17 cellular contexts compared by ENCODE assay signal in the genomic region with DNA sequence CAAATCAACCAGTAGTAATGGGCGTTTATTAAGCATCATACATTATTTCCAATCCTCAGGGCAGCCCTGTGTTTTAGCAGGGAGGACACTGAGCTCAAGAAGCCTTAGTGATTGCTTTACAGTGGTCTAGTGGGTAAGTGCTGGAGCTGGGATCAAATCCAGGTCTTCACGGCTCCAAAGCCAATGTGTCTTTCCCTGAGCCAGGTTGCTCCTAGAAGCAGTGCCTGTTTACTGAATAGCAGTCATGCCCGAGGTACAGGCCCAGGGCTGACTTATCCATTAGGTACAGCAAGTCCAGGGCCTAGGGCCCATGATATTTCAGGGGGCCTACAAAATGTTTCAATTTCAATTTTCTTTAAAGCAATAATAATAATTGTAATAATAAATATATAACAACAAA. TPM values are rescaled to one million over a fixed set of nuclear protein-coding genes. Genes with fewer than 3 reads are reported as not detected.
DNase-seq lines count a peak whose midpoint lies in the region; ATAC-seq, FAIRE-seq and TF ChIP-seq lines count a peak whose summit lies in the region.
"Had no signal": no experiment of that assay in that cellular context is flagged by ENCODE, and none has a peak within 500 bp of the region (broad histone marks: within the 10 kb centered on the region; RNA-seq: fewer than 3 reads in every experiment).

No MANE protein-coding gene starts in this region.

- intact Hi-C loops in GM12878 (cut with micrococcal nuclease; ENCODE audit: unreplicated experiment), result loop anchor here (10.0 kb wide), 1 partner anchor 162 kb away; no protein-coding TSS in a partner anchor

- FAIRE-seq in GM12878 (lab: Jason Lieb, UNC), result no peak
- FAIRE-seq: islet of Langerhans had no signal

- TF ChIP-seq RAD21 in GM12878 (IDR thresholded peaks at IDR 0.05; ENCODE audit: insufficient read depth, low read depth, low read length), result no peak

- H3K9me3 Mint-ChIP-seq in stimulated activated naive CD8-positive, alpha-beta T cell treated with anti-CD3 and anti-CD28 coated beads, Interleukin-15, amount 100 ng/mL, for 72 hours, result no peaks in the 10 kb centered on the region
- H3K9me3 Mint-ChIP-seq in immature natural killer cell, result no peaks in the 10 kb centered on the region
- H3K9me3 Mint-ChIP-seq: T-helper 1 cell treated with Interleukin-12 subunit alpha and Interleukin-12 subunit beta and Interleukin-4 antibody, amounts not matched to agents 30 μg/mL and 1 μg/mL, for 36 hours had no signal

- TF ChIP-seq CTCF in GM12878 (IDR thresholded peaks at IDR 0.05 in 2 of 3, conservative IDR thresholded peaks at IDR 0.05 in 1 of 3; ENCODE audit: control insufficient read depth in 2 of 3, extremely low read depth in 1 of 3, insufficient read depth in 1 of 3, low read depth in 3 of 3, low read length in 3 of 3), result no peak
- no peak for TF ChIP-seq CTCF in upper lobe of left lung (IDR thresholded peaks at IDR 0.05)

- H3K4me2 ChIP-seq in GM12878 (ENCODE audit: control insufficient read depth, insufficient read depth), result no peak overlapping the region; the same call in 1 of the 2 replicates

- RAD21 ChIA-PET in GM12878 (lab: Charles Lee; ENCODE audit: unreplicated experiment), result no interaction called here

- H3K27ac ChIP-seq in GM12878 (ENCODE audit: control insufficient read depth, insufficient read depth), result peak overlapping the region; percentile 78
- H3K27ac ChIP-seq in mesodermal cell (ENCODE audit: low read depth, low read length, severe bottlenecking), result peak overlapping the region; percentile 41
- peak overlapping the region in 3 of 4 donors; percentile 16 to 85 (median 69) for H3K27ac ChIP-seq in upper lobe of left lung
- H3K27ac ChIP-seq: breast epithelium had no signal

- peaks cover 8% of the 10 kb centered on the region for H3K4me1 ChIP-seq in GM12878 (ENCODE audit: control insufficient read depth, insufficient read depth, low read length)
- H3K4me1 ChIP-seq in mesodermal cell (ENCODE audit: control insufficient read depth, insufficient read depth, low read length, poor library complexity, severe bottlenecking), result peaks cover 21% of the 10 kb centered on the region
- H3K4me1 ChIP-seq in upper lobe of left lung, result peaks cover 2 to 21% (median 12%) of the 10 kb centered on the region in 4 donors
- H3K4me1 ChIP-seq: breast epithelium had no signal

- WGBS in GM12878 (ENCODE audit: insufficient coverage, insufficient replicate concordance, low lambda C conversion rate, missing lambda C conversion rate), result 37% methylated on average over 3 of the region's 3 CpGs
- WGBS in mesodermal cell (ENCODE audit: insufficient coverage in 2 of 2), 2 experiments, result 89 to 90% methylated on average over 1 to 2 of the region's 3 CpGs
- 61 to 100% methylated on average over 2 to 3 of the region's 3 CpGs for WGBS in upper lobe of left lung, 2 donors

- TF ChIP-seq POLR2A in GM12878 (IDR thresholded peaks at IDR 0.05; ENCODE audit: low read depth, low read length) (no peak), upper lobe of left lung (IDR thresholded peaks at IDR 0.05) (no peak)

- POLR2A ChIA-PET in GM12878 (lab: Charles Lee), result no interaction called here

- H3K27me3 Mint-ChIP-seq in stimulated activated naive CD8-positive, alpha-beta T cell treated with anti-CD3 and anti-CD28 coated beads, Interleukin-15, amount 100 ng/mL, for 72 hours, result no peaks in the 10 kb centered on the region
- peaks cover 0 to 4% (median 2%) of the 10 kb centered on the region in 3 donors for H3K27me3 Mint-ChIP-seq in immature natural killer cell (ENCODE audit: low read depth in 3 of 3)

- in situ Hi-C loops in GM12878 (cut with MboI), result no loop called here

- H3K9ac ChIP-seq in GM12878 (ENCODE audit: control insufficient read depth, insufficient read depth, low read length), result no peak overlapping the region

- TF ChIP-seq EP300 in GM12878 (IDR thresholded peaks at IDR 0.05; ENCODE audit: borderline replicate concordance in 1 of 2, control insufficient read depth in 1 of 2, low read depth in 2 of 2, low read length in 2 of 2), result no peak
- TF ChIP-seq EP300 in upper lobe of left lung (IDR thresholded peaks at IDR 0.05), result no peak

- H4K20me1 ChIP-seq in GM12878 (ENCODE audit: control insufficient read depth, insufficient read depth), result no peaks in the 10 kb centered on the region

- no peak overlapping the region for H3K4me3 Mint-ChIP-seq in stimulated activated naive CD8-positive, alpha-beta T cell treated with anti-CD3 and anti-CD28 coated beads, Interleukin-15, amount 100 ng/mL, for 72 hours
- no peak overlapping the region for H3K4me3 Mint-ChIP-seq in immature natural killer cell
- H3K4me3 Mint-ChIP-seq: T-helper 1 cell treated with Interleukin-12 subunit alpha and Interleukin-12 subunit beta and Interleukin-4 antibody, amounts not matched to agents 30 μg/mL and 1 μg/mL, for 36 hours had no signal

- SMC1A ChIA-PET in GM12878 (lab: Charles Lee; ENCODE audit: uncharacterized antibody, unreplicated experiment), result interaction anchor here (1.1 kb wide), 1 partner anchor 73 kb away, joined by 4 read pairs; no protein-coding TSS in a partner anchor

- no peaks in the 10 kb centered on the region for H3K36me3 Mint-ChIP-seq in immature natural killer cell

- DNase-seq in stimulated activated naive CD8-positive, alpha-beta T cell treated with anti-CD3 and anti-CD28 coated beads, Interleukin-15, amount 100 ng/mL, for 72 hours, result no peak
- no peak for DNase-seq in stimulated activated naive CD8-positive, alpha-beta T cell treated with anti-CD3 and anti-CD28 coated beads, Interleukin-15, Interleukin-2, amounts not matched to agents 100 U/mL and 50 U/mL, for 24 hours
- DNase-seq in GM12878 (ENCODE audit: low read depth, low spot score) (no peak), upper lobe of left lung (no peak), NOMO-1 (lab: John Stamatoyannopoulos, UW; ENCODE audit: unreplicated experiment in 2 of 2) (no peak), immature natural killer cell (no peak)
- no peak for DNase-seq in activated CD8-positive, alpha-beta memory T cell treated with anti-CD3 and anti-CD28 coated beads, Interleukin-2, amount 50 U/mL, for 48 hours
- DNase-seq: activated T-cell treated with anti-CD3 and anti-CD28 coated beads for 4 hours; IMR-90; midbrain; NCI-H2029; nucleus accumbens; stimulated activated CD4-positive, alpha-beta T cell treated with anti-CD3 and anti-CD28 coated beads, Interleukin-2, amount 100 ng/mL, for 48 hours had no signal

- H3K9me3 ChIP-seq in GM12878 (replicated peaks; ENCODE audit: control insufficient read depth, insufficient read depth, low read length), result no peaks in the 10 kb centered on the region
- H3K9me3 ChIP-seq in mesodermal cell (ENCODE audit: control insufficient read depth, low read length), result no peaks in the 10 kb centered on the region
- H3K9me3 ChIP-seq in upper lobe of left lung, result no peaks in the 10 kb centered on the region
- H3K9me3 ChIP-seq: breast epithelium had no signal

- CTCF ChIA-PET in GM12878 (lab: Yijun Ruan, JAX), result interaction anchor here (1.2 kb wide), 1 partner anchor 9 kb away, joined by 3 read pairs; no protein-coding TSS in a partner anchor

- H3K36me3 ChIP-seq in GM12878 (ENCODE audit: control insufficient read depth in 2 of 2, insufficient read depth in 2 of 2, low read length in 1 of 2), result no peaks in the 10 kb centered on the region
- no peaks in the 10 kb centered on the region for H3K36me3 ChIP-seq in mesodermal cell (ENCODE audit: control insufficient read depth, insufficient read depth, low read length)
- H3K36me3 ChIP-seq in upper lobe of left lung, result no peaks in the 10 kb centered on the region
- H3K36me3 ChIP-seq: breast epithelium had no signal

- H3K4me1 Mint-ChIP-seq in stimulated activated naive CD8-positive, alpha-beta T cell treated with anti-CD3 and anti-CD28 coated beads, Interleukin-15, amount 100 ng/mL, for 72 hours, result peaks cover 12% of the 10 kb centered on the region
- no peaks in the 10 kb centered on the region for H3K4me1 Mint-ChIP-seq in immature natural killer cell

- H3K27me3 ChIP-seq in GM12878 (replicated peaks in 1 of 2; ENCODE audit: control insufficient read depth in 2 of 2, insufficient read depth in 2 of 2, low read length in 1 of 2) (no peaks in the 10 kb centered on the region), upper lobe of left lung (no peaks in the 10 kb centered on the region)
- H3K27me3 ChIP-seq: breast epithelium had no signal

- BruUV-seq in GM12878 (replicated peaks; lab: Mats Ljungman, UMichigan), result no TSS peak

- H3K4me3 ChIP-seq in GM12878 (no peak overlapping the region), mesodermal cell (ENCODE audit: extremely low read depth, insufficient read depth, low read length, poor library complexity, severe bottlenecking) (no peak overlapping the region), upper lobe of left lung (no peak overlapping the region)
- H3K4me3 ChIP-seq: breast epithelium had no signal

- no peaks in the 10 kb centered on the region for H3K79me2 ChIP-seq in GM12878 (ENCODE audit: control insufficient read depth, insufficient read depth, low read length)

- peak overlapping the region; percentile 38 to 66 for H3K27ac Mint-ChIP-seq in stimulated activated naive CD8-positive, alpha-beta T cell treated with anti-CD3 and anti-CD28 coated beads, Interleukin-15, amount 100 ng/mL, for 72 hours
- no peak overlapping the region for H3K27ac Mint-ChIP-seq in immature natural killer cell

- peak overlapping the region; percentile 91 for H2AFZ ChIP-seq in GM12878 (ENCODE audit: control insufficient read depth, low read depth, low read length)

- no peak for ATAC-seq in stimulated activated naive CD8-positive, alpha-beta T cell treated with anti-CD3 and anti-CD28 coated beads, Interleukin-15, amount 100 ng/mL, for 72 hours
- no peak for ATAC-seq in stimulated activated naive CD8-positive, alpha-beta T cell treated with anti-CD3 and anti-CD28 coated beads, Interleukin-15, Interleukin-2, amounts not matched to agents 100 U/mL and 50 U/mL, for 24 hours
- ATAC-seq in GM12878 (peak; percentile 37; the same call in 2 of the 3 replicates), upper lobe of left lung (ENCODE audit: low FRiP score in 2 of 2) (no peak)

RNA-seq across cellular contexts. Expression of a gene that starts 9.6 kb away (rescaled TPM):
- 0.20 and 0.46 TPM in 2 replicates for total RNA-seq in GM12878 (2013; cell fraction: nucleolus; rRNA removed)
- total RNA-seq in GM12878 (2014; rRNA removed) (under 0.01 TPM in 2 replicates), GM12878 (2014; rRNA removed; fragmentation: Illumina TruSeq; extraction: Trizol) (not detected in 2 replicates), GM12878 (2021) (0.10 and 0.16 TPM in 2 replicates), upper lobe of left lung (100 to 1,000 TPM in 3 of 6 donors, 10 to 100 TPM in 3; 76.6 to 377 (median 102) TPM)
- not detected for polyA plus RNA-seq in GM12878 (2011; ENCODE audit: low read depth)
- polyA plus RNA-seq in GM12878 (2011; rRNA removed) (0.03 and 0.06 TPM in 2 replicates), GM12878 (2014; fragmentation: Illumina TruSeq; extraction: Trizol) (not detected in 2 replicates), GM12878 (2014; fragmentation: Nextera tagmentation; extraction: Ambion mirVana) (not detected), GM12878 (2014; rRNA removed) (not detected in 2 replicates), GM12878 (2016; fragmentation: Nextera tagmentation; extraction: Ambion mirVana) (not detected), immature natural killer cell (not detected)
- 0.01 and 0.02 TPM in 2 replicates for polyA plus RNA-seq in GM12878 (2011; cell fraction: cytosol; rRNA removed)
- polyA plus RNA-seq in GM12878 (2011; cell fraction: nucleus; rRNA removed), result 0.28 and 0.32 TPM in 2 replicates
- not detected in 2 replicates for polyA plus RNA-seq in GM12878 (2012)
- 0.05 TPM in 1 of 2 replicates, not detected in the other for polyA minus RNA-seq in GM12878 (2011; rRNA and poly(A)+ RNA removed)
- 2.4 and 5.1 TPM in 2 replicates for polyA minus RNA-seq in GM12878 (2011; cell fraction: cytosol; rRNA and poly(A)+ RNA removed)
- polyA minus RNA-seq in GM12878 (2011; cell fraction: nucleus; rRNA and poly(A)+ RNA removed), result 0.12 and 0.67 TPM in 2 replicates
- polyA plus RNA-seq in mesodermal cell (2013, experiment 1 of 2), result 111 TPM
- polyA plus RNA-seq in mesodermal cell (2013, experiment 2 of 2), result 96.8 TPM

Comparison
In these comparisons a context has a peak if more than half of its experiments do, and no peak if none do; other contexts are left out.
1. H3K27ac Mint-ChIP-seq: peak in stimulated activated naive CD8-positive, alpha-beta T cell treated with anti-CD3 and anti-CD28 coated beads, Interleukin-15, amount 100 ng/mL, for 72 hours (2 of 2); none in immature natural killer cell (0 of 6).
2. RNA of a gene that starts 9.6 kb away (total RNA-seq): 76.6 to 377 TPM in upper lobe of left lung; under 0.01 to 0.46 TPM in GM12878; every median in the first group is over 10 times any median in the second.
3. Peak in every context shown above with its lines, with median percentiles within 50 percentile points of each other: H3K27ac ChIP-seq.